Comparison of ENCODE assay signal across 38 cellular contexts in genomic region chr12:26065451-26065850, GRCh38. TPM values are rescaled to one million over a fixed set of nuclear protein-coding genes. Genes with fewer than 3 reads are reported as not detected.
"Had no signal": no experiment of that assay in that cellular context is flagged by ENCODE, and none has a peak within 500 bp of the region (broad histone marks: within the 10 kb centered on the region; RNA-seq: fewer than 3 reads in every experiment).

No MANE protein-coding gene starts in this region.

- H3K27ac ChIP-seq: adrenal gland, body of pancreas, brain microvascular endothelial cell, breast epithelium, VCaP had no signal

- H3K27me3 ChIP-seq: adrenal gland, body of pancreas, brain microvascular endothelial cell, breast epithelium had no signal

- H3K4me1 ChIP-seq: adrenal gland, body of pancreas, breast epithelium had no signal

- H3K36me3 Mint-ChIP-seq: activated CD4-positive, alpha-beta memory T cell treated with anti-CD3 and anti-CD28 coated beads for 36 hours; activated naive CD4-positive, alpha-beta T cell treated with anti-CD3 and anti-CD28 coated beads, Interleukin-2, amount 50 U/mL, for 72 hours; activated naive CD8-positive, alpha-beta T cell treated with anti-CD3 and anti-CD28 coated beads for 36 hours had no signal

- H3K27ac Mint-ChIP-seq: activated B cell treated with CpG ODN at 0.5 μM for 24 hours; activated CD4-positive, alpha-beta memory T cell treated with anti-CD3 and anti-CD28 coated beads for 36 hours; activated CD4-positive, alpha-beta T cell treated with anti-CD3 and anti-CD28 coated beads, Interleukin-2, amount 10 ng/mL, durations not matched to agents 24 days and 14 days; activated CD8-positive, alpha-beta T cell treated with anti-CD3 and anti-CD28 coated beads for 36 hours; activated naive CD4-positive, alpha-beta T cell treated with anti-CD3 and anti-CD28 coated beads for 36 hours; activated naive CD4-positive, alpha-beta T cell treated with anti-CD3 and anti-CD28 coated beads, Interleukin-2, amount 50 U/mL, for 72 hours; activated naive CD8-positive, alpha-beta T cell treated with anti-CD3 and anti-CD28 coated beads for 36 hours; activated T-cell treated with anti-CD3 and anti-CD28 coated beads, Interleukin-2, amount 50 U/mL, for 72 hours; activated T-helper 1 cell treated with anti-CD3 and anti-CD28 coated beads, Interleukin-12 subunit alpha, Interleukin-12 subunit beta, Interleukin-2, Interleukin-4 antibody, amounts not matched to agents 30 ng/mL and 10 ng/mL and 1 ng/mL, durations not matched to agents 14 hours and 24 hours and 36 hours; activated T-helper 17 cell treated with anti-CD3 and anti-CD28 coated beads, Interleukin-2, amount 50 U/mL, for 72 hours; T-helper 1 cell treated with Interleukin-12 subunit alpha and Interleukin-12 subunit beta and Interleukin-4 antibody, amounts not matched to agents 30 μg/mL and 1 μg/mL, for 36 hours; T-helper 2 cell treated with Interferon-gamma antibody and Interleukin-4, amounts not matched to agents 5 μg/mL and 100 μg/mL, for 36 hours had no signal

- FAIRE-seq: astrocyte, TTC549 had no signal

- DNase-seq: activated B cell treated with CpG ODN at 0.5 μM for 24 hours; activated CD4-positive, alpha-beta memory T cell treated with anti-CD3 and anti-CD28 coated beads for 36 hours; activated CD4-positive, alpha-beta T cell treated with anti-CD3 and anti-CD28 coated beads for 4 hours; activated CD4-positive, alpha-beta T cell treated with anti-CD3 and anti-CD28 coated beads, Interleukin-2, amount 10 ng/mL, durations not matched to agents 24 days and 14 days; activated CD4-positive, alpha-beta T cell treated with anti-CD3 and anti-CD28 coated beads, Interleukin-2, amount 50 U/mL, for 1 hour; activated CD4-positive, alpha-beta T cell treated with anti-CD3 and anti-CD28 coated beads, Interleukin-2, amount 50 U/mL, for 4 hours; activated CD4-positive, CD25-positive, alpha-beta regulatory T cell treated with anti-CD3 and anti-CD28 coated beads, Interleukin-2, amount 50 U/mL, for 72 hours; activated CD8-positive, alpha-beta memory T cell treated with anti-CD3 and anti-CD28 coated beads, Interleukin-2, amount 50 U/mL, for 4 hours; activated CD8-positive, alpha-beta T cell treated with anti-CD3 and anti-CD28 coated beads for 36 hours; activated effector memory CD4-positive, alpha-beta T cell treated with anti-CD3 and anti-CD28 coated beads, Interleukin-2, amount 50 U/mL, for 16 hours; activated gamma-delta T cell treated with Interleukin-2 at 50 U/mL for 16 hours; activated naive CD4-positive, alpha-beta T cell; activated naive CD4-positive, alpha-beta T cell treated with anti-CD3 and anti-CD28 coated beads for 36 hours; activated naive CD4-positive, alpha-beta T cell treated with anti-CD3 and anti-CD28 coated beads, Interleukin-2, amount 50 U/mL, for 16 hours; activated naive CD8-positive, alpha-beta T cell treated with anti-CD3 and anti-CD28 coated beads for 36 hours; activated T-cell treated with anti-CD3 and anti-CD28 coated beads for 4 hours; activated T-cell treated with anti-CD3 and anti-CD28 coated beads, Interleukin-2, amount 50 U/mL, for 1 hour; activated T-cell treated with anti-CD3 and anti-CD28 coated beads, Interleukin-2, amount 50 U/mL, for 4 hours; activated T-cell treated with anti-CD3 and anti-CD28 coated beads, Interleukin-2, amount 50 U/mL, for 72 hours; adrenal gland; amniotic stem cell; aorta; body of pancreas; brain microvascular endothelial cell; central memory CD4-positive, alpha-beta T cell; T-helper 1 cell; T-helper 2 cell; T-helper 9 cell had no signal

- H3K4me3 Mint-ChIP-seq: activated B cell treated with CpG ODN at 0.5 μM for 24 hours; activated CD4-positive, alpha-beta memory T cell treated with anti-CD3 and anti-CD28 coated beads for 36 hours; activated CD4-positive, alpha-beta T cell treated with anti-CD3 and anti-CD28 coated beads, Interleukin-2, amount 10 ng/mL, durations not matched to agents 24 days and 14 days; activated CD8-positive, alpha-beta T cell treated with anti-CD3 and anti-CD28 coated beads for 36 hours; activated naive CD4-positive, alpha-beta T cell treated with anti-CD3 and anti-CD28 coated beads for 36 hours; activated naive CD8-positive, alpha-beta T cell treated with anti-CD3 and anti-CD28 coated beads for 36 hours; activated T-cell treated with anti-CD3 and anti-CD28 coated beads, Interleukin-2, amount 50 U/mL, for 4 hours; activated T-cell treated with anti-CD3 and anti-CD28 coated beads, Interleukin-2, amount 50 U/mL, for 72 hours; activated T-helper 1 cell treated with anti-CD3 and anti-CD28 coated beads, Interleukin-12 subunit alpha, Interleukin-12 subunit beta, Interleukin-2, Interleukin-4 antibody, amounts not matched to agents 30 ng/mL and 10 ng/mL and 1 ng/mL, durations not matched to agents 14 hours and 24 hours and 36 hours; activated T-helper 17 cell treated with anti-CD3 and anti-CD28 coated beads, Interleukin-2, amount 50 U/mL, for 72 hours; T-helper 1 cell treated with Interleukin-12 subunit alpha and Interleukin-12 subunit beta and Interleukin-4 antibody, amounts not matched to agents 30 μg/mL and 1 μg/mL, for 36 hours; T-helper 2 cell treated with Interferon-gamma antibody and Interleukin-4, amounts not matched to agents 5 μg/mL and 100 μg/mL, for 36 hours had no signal

- ATAC-seq: activated CD8-positive, alpha-beta T cell treated with anti-CD3 and anti-CD28 coated beads for 36 hours; activated naive CD4-positive, alpha-beta T cell treated with anti-CD3 and anti-CD28 coated beads, Interleukin-2, amount 50 U/mL, for 72 hours; activated T-cell treated with anti-CD3 and anti-CD28 coated beads, Interleukin-2, amount 50 U/mL, for 4 hours; activated T-cell treated with anti-CD3 and anti-CD28 coated beads, Interleukin-2, amount 50 U/mL, for 72 hours; activated T-helper 17 cell treated with anti-CD3 and anti-CD28 coated beads, Interleukin-2, amount 50 U/mL, for 72 hours; body of pancreas had no signal

- H3K9me3 ChIP-seq: adrenal gland, body of pancreas, breast epithelium had no signal

- H3K4me1 Mint-ChIP-seq: activated B cell treated with CpG ODN at 0.5 μM for 24 hours; activated CD4-positive, alpha-beta T cell treated with anti-CD3 and anti-CD28 coated beads, Interleukin-2, amount 10 ng/mL, durations not matched to agents 24 days and 14 days; activated naive CD8-positive, alpha-beta T cell treated with anti-CD3 and anti-CD28 coated beads for 36 hours; activated T-helper 17 cell treated with anti-CD3 and anti-CD28 coated beads, Interleukin-2, amount 50 U/mL, for 72 hours had no signal

- H3K36me3 ChIP-seq: adrenal gland, brain microvascular endothelial cell, breast epithelium had no signal

- H3K4me3 ChIP-seq: adrenal gland, body of pancreas, breast epithelium had no signal

- H3K9me3 Mint-ChIP-seq: activated B cell treated with CpG ODN at 0.5 μM for 24 hours; activated CD4-positive, alpha-beta memory T cell treated with anti-CD3 and anti-CD28 coated beads for 36 hours; activated CD4-positive, alpha-beta T cell treated with anti-CD3 and anti-CD28 coated beads, Interleukin-2, amount 10 ng/mL, durations not matched to agents 24 days and 14 days; activated CD8-positive, alpha-beta T cell treated with anti-CD3 and anti-CD28 coated beads for 36 hours; activated naive CD4-positive, alpha-beta T cell treated with anti-CD3 and anti-CD28 coated beads for 36 hours; activated naive CD4-positive, alpha-beta T cell treated with anti-CD3 and anti-CD28 coated beads, Interleukin-2, amount 50 U/mL, for 72 hours; activated naive CD8-positive, alpha-beta T cell treated with anti-CD3 and anti-CD28 coated beads for 36 hours; activated T-cell treated with anti-CD3 and anti-CD28 coated beads, Interleukin-2, amount 50 U/mL, for 4 hours; activated T-cell treated with anti-CD3 and anti-CD28 coated beads, Interleukin-2, amount 50 U/mL, for 72 hours; activated T-helper 1 cell treated with anti-CD3 and anti-CD28 coated beads, Interleukin-12 subunit alpha, Interleukin-12 subunit beta, Interleukin-2, Interleukin-4 antibody, amounts not matched to agents 30 ng/mL and 10 ng/mL and 1 ng/mL, durations not matched to agents 14 hours and 24 hours and 36 hours; activated T-helper 17 cell treated with anti-CD3 and anti-CD28 coated beads, Interleukin-2, amount 50 U/mL, for 72 hours; T-helper 1 cell treated with Interleukin-12 subunit alpha and Interleukin-12 subunit beta and Interleukin-4 antibody, amounts not matched to agents 30 μg/mL and 1 μg/mL, for 36 hours; T-helper 2 cell treated with Interferon-gamma antibody and Interleukin-4, amounts not matched to agents 5 μg/mL and 100 μg/mL, for 36 hours had no signal

RNA-seq across cellular contexts. Expression of gene BHLHE41, which starts 59.4 kb away (rescaled TPM):
- total RNA-seq: activated CD4-positive, alpha-beta memory T cell treated with anti-CD3 and anti-CD28 coated beads for 36 hours; activated CD4-positive, alpha-beta T cell treated with anti-CD3 and anti-CD28 coated beads, Interleukin-2, amount 10 ng/mL, durations not matched to agents 24 days and 14 days; activated CD8-positive, alpha-beta memory T cell treated with anti-CD3 and anti-CD28 coated beads for 36 hours; activated CD8-positive, alpha-beta T cell treated with anti-CD3 and anti-CD28 coated beads for 36 hours; activated naive CD4-positive, alpha-beta T cell treated with anti-CD3 and anti-CD28 coated beads for 36 hours; activated naive CD4-positive, alpha-beta T cell treated with anti-CD3 and anti-CD28 coated beads, Interleukin-2, amount 50 U/mL, for 72 hours; activated naive CD8-positive, alpha-beta T cell treated with anti-CD3 and anti-CD28 coated beads for 36 hours; activated T-cell treated with anti-CD3 and anti-CD28 coated beads, Interleukin-2, amount 50 U/mL, for 72 hours; activated T-helper 1 cell treated with anti-CD3 and anti-CD28 coated beads, Interleukin-12 subunit alpha, Interleukin-12 subunit beta, Interleukin-2, Interleukin-4 antibody, amounts not matched to agents 30 ng/mL and 10 ng/mL and 1 ng/mL, durations not matched to agents 14 hours and 24 hours and 36 hours; activated T-helper 17 cell treated with anti-CD3 and anti-CD28 coated beads, Interleukin-2, amount 50 U/mL, for 72 hours had no signal
